ENCODE assay signal across 15 cellular contexts in genomic region chr3:25572336-25572735, GRCh38.
"Had no signal": no experiment of that assay in that cellular context is flagged by ENCODE, and none has a peak within 500 bp of the region (broad histone marks: within the 10 kb centered on the region; RNA-seq: fewer than 3 reads in every experiment).

No MANE protein-coding gene starts in this region.

- ATAC-seq: activated CD4-positive, alpha-beta T cell treated with anti-CD3 and anti-CD28 coated beads for 36 hours; activated CD8-positive, alpha-beta T cell treated with anti-CD3 and anti-CD28 coated beads for 36 hours; activated T-cell treated with anti-CD3 and anti-CD28 coated beads, Interleukin-2, amount 50 U/mL, for 4 hours; esophagus mucosa; naive thymus-derived CD8-positive, alpha-beta T cell; stimulated activated naive CD8-positive, alpha-beta T cell treated with anti-CD3 and anti-CD28 coated beads, Interleukin-15, Interleukin-2, amounts not matched to agents 100 U/mL and 50 U/mL, for 24 hours; T-helper 17 cell had no signal

- H3K36me3 ChIP-seq: colonic mucosa, WERI-Rb-1 had no signal

- H3K27ac ChIP-seq: colonic mucosa, WERI-Rb-1 had no signal

- FAIRE-seq: small intestine had no signal

- H3K27me3 ChIP-seq: colonic mucosa had no signal

- H3K4me3 ChIP-seq: colonic mucosa, lung had no signal

- DNase-seq: activated CD4-positive, alpha-beta T cell treated with anti-CD3 and anti-CD28 coated beads for 36 hours; activated CD8-positive, alpha-beta T cell treated with anti-CD3 and anti-CD28 coated beads for 36 hours; activated effector memory CD4-positive, alpha-beta T cell treated with Interleukin-2 at 50 U/mL for 16 hours; activated naive CD4-positive, alpha-beta T cell treated with anti-CD3 and anti-CD28 coated beads, Interleukin-2, amount 50 U/mL, for 16 hours; activated T-cell treated with anti-CD3 and anti-CD28 coated beads, Interleukin-2, amount 50 U/mL, for 4 hours; colonic mucosa; glutamatergic neuron; immature natural killer cell; naive thymus-derived CD8-positive, alpha-beta T cell; small intestine; stimulated activated naive CD8-positive, alpha-beta T cell treated with anti-CD3 and anti-CD28 coated beads, Interleukin-15, Interleukin-2, amounts not matched to agents 100 U/mL and 50 U/mL, for 24 hours; T-helper 17 cell; WERI-Rb-1 had no signal

- H3K9me3 ChIP-seq: colonic mucosa had no signal

- H3K4me1 ChIP-seq: colonic mucosa had no signal
